Comparison of ENCODE assay signal across 8 cellular contexts in genomic region chr16:75026227-75026891, GRCh38. TPM values are rescaled to one million over a fixed set of nuclear protein-coding genes. Genes with fewer than 3 reads are reported as not detected.
DNase-seq lines count a peak whose midpoint lies in the region; ATAC-seq and TF ChIP-seq lines count a peak whose summit lies in the region.
"Not testable (repeated sequence)": the region's sequence is repeated elsewhere in the genome, so short reads cannot be mapped to it uniquely, and the experiment has no call there.

No MANE protein-coding gene starts in this region.

- not testable (repeated sequence) for H3K27me3 Mint-ChIP-seq in endothelial cell (ENCODE audit: unreplicated experiment)

- peaks cover 31% of the 10 kb centered on the region for H3K4me1 Mint-ChIP-seq in endothelial cell (ENCODE audit: unreplicated experiment)

- H3K4me3 Mint-ChIP-seq in endothelial cell (ENCODE audit: unreplicated experiment) = peak overlapping the region; percentile 24

- H3K4me3 ChIP-seq in ascending aorta; lower lobe of right lung; retinal pigment epithelial cell (ENCODE audit: low read length); upper lobe of right lung: not testable (repeated sequence)

- H3K27ac ChIP-seq in KOPT-K1 (ENCODE audit: low read depth, low read length, poor library complexity, severe bottlenecking) (peak overlapping the region; percentile 49), ascending aorta (peak overlapping the region; percentile 85 to 87), lower lobe of right lung (peak overlapping the region; percentile 70), upper lobe of right lung (peak overlapping the region; percentile 71)

- H3K4me1 ChIP-seq in ascending aorta = peaks cover 4 to 13% of the 10 kb centered on the region in 2 donors
- H3K4me1 ChIP-seq in lower lobe of right lung = peaks cover 27% of the 10 kb centered on the region
- H3K4me1 ChIP-seq in upper lobe of right lung = peaks cover 32% of the 10 kb centered on the region

- H3K36me3 ChIP-seq in KOPT-K1 (ENCODE audit: insufficient read depth, low read length) = peaks cover 25% of the 10 kb centered on the region
- not testable (repeated sequence) for H3K36me3 ChIP-seq in ascending aorta, lower lobe of right lung, upper lobe of right lung

- DNase-seq in Caki2 (ENCODE audit: low read depth) = peak; percentile 43
- peak; percentile 17 to 87 for DNase-seq in ascending aorta (ENCODE audit: low spot score in 2 of 2)
- not testable (repeated sequence) for DNase-seq in endothelial cell (ENCODE audit: low spot score); Right ventricle myocardium superior; lower lobe of right lung; upper lobe of right lung
- peak; percentile 86 for DNase-seq in retinal pigment epithelial cell (ENCODE audit: low read depth)

- intact Hi-C loops in ascending aorta (cut with DNase I) = loop anchor here (1.0 to 2.0 kb wide), 4 partner anchors 14 to 41 kb away; partner anchors contain the start of genes WDR59 and ZNRF1
- intact Hi-C loops in Right ventricle myocardium superior (cut with DNase I); lower lobe of right lung (cut with DNase I); upper lobe of right lung (cut with DNase I): not testable (repeated sequence)

- H3K9me3 ChIP-seq in KOPT-K1 (ENCODE audit: insufficient read depth, low read length, poor library complexity, severe bottlenecking) = peaks cover 12% of the 10 kb centered on the region
- H3K9me3 ChIP-seq in ascending aorta, lower lobe of right lung, upper lobe of right lung: not testable (repeated sequence)

- in situ Hi-C loops in Caki2 (cut with HindIII; ENCODE audit: low pct_unique_long_range_greater_than_20kb, low sequenced_read_pairs) = not testable (repeated sequence)

- peaks cover 18% of the 10 kb centered on the region for H3K36me3 Mint-ChIP-seq in endothelial cell (ENCODE audit: low read depth, unreplicated experiment)

- not testable (repeated sequence) for TF ChIP-seq CTCF in ascending aorta (IDR thresholded peaks at IDR 0.05); endothelial cell (IDR thresholded peaks at IDR 0.05; ENCODE audit: unreplicated experiment); lower lobe of right lung (IDR thresholded peaks at IDR 0.05); retinal pigment epithelial cell (conservative IDR thresholded peaks at IDR 0.05; ENCODE audit: low read depth, low read length); upper lobe of right lung (IDR thresholded peaks at IDR 0.05)

- H3K27me3 ChIP-seq in ascending aorta; lower lobe of right lung (ENCODE audit: low read depth); upper lobe of right lung: not testable (repeated sequence)

- H3K27ac Mint-ChIP-seq in endothelial cell (ENCODE audit: unreplicated experiment) = peak overlapping the region; percentile 89

- H3K9me3 Mint-ChIP-seq in endothelial cell (ENCODE audit: unreplicated experiment) = not testable (repeated sequence)

- ATAC-seq in Right ventricle myocardium superior (ENCODE audit: poor library complexity) (peak; percentile 80), lower lobe of right lung (peak; percentile 69 to 74), upper lobe of right lung (peak; percentile 41)

RNA-seq across cellular contexts. Expression of gene ZNRF1, which starts 27.5 kb away (rescaled TPM):
- 66.7 and 104 TPM in 2 replicates for total RNA-seq in Caki2 (2014; rRNA removed; shearing (Covaris generic); ENCODE audit: low replicate concordance)
- total RNA-seq in ascending aorta = 53.7 TPM
- total RNA-seq in endothelial cell (ENCODE audit: unreplicated experiment) = 115 TPM
- total RNA-seq in Right ventricle myocardium superior = 22.0 TPM
- total RNA-seq in lower lobe of right lung = 23.5 TPM
- 21.3 TPM for total RNA-seq in upper lobe of right lung

RNA-seq across cellular contexts. Expression of gene WDR59, which starts 41.4 kb away (rescaled TPM):
- total RNA-seq in Caki2 (2014; rRNA removed; shearing (Covaris generic); ENCODE audit: low replicate concordance) = 15.8 and 24.2 TPM in 2 replicates
- total RNA-seq in ascending aorta (22.0 TPM), endothelial cell (ENCODE audit: unreplicated experiment) (107 TPM), Right ventricle myocardium superior (55.1 TPM), lower lobe of right lung (49.5 TPM), upper lobe of right lung (51.6 TPM)
